ENCODE assay signal across 10 cellular contexts in the genomic region with DNA sequence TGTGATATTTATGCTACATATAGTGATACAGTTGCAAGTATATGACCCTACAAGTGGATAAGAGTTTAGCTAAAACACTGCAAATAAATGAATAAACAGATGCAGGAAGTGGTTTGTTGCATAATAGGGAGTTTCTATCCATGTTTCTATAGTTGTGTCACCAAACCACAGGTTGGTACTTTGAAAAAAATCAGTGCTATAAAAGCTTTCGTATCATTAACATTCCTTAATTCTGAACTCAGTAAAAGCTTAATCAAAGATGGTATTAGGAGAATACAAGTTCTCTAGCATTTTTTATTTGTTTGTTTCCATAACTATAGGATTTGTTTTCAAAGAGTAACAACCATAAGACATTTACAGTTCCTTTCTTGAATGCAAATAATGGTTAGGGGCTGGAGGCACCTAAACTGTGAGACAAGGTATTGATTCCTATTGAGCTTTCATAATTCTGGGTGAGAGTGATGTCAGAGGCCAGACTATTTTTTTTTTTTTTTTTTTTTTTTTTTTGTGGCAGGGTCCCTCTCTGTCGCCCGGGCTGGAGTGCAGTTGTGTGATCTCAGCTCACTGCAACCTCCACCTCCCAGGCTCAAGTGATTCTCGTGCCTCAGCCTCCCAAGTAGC. TPM values are rescaled to one million over a fixed set of nuclear protein-coding genes. Genes with fewer than 3 reads are reported as not detected.
A peak's percentile ranks its signal among the peaks of the same experiment; 100 is the strongest.
DNase-seq lines count a peak whose midpoint lies in the region; ATAC-seq and TF ChIP-seq lines count a peak whose summit lies in the region.
"Had no signal": no experiment of that assay in that cellular context is flagged by ENCODE, and none has a peak within 500 bp of the region (broad histone marks: within the 10 kb centered on the region; RNA-seq: fewer than 3 reads in every experiment).

No MANE protein-coding gene starts in this region.

- TF ChIP-seq CTCF in DND-41 (IDR thresholded peaks at IDR 0.05; ENCODE audit: borderline replicate concordance, extremely low read depth, low read length, poor library complexity, severe bottlenecking): no peak
- TF ChIP-seq CTCF in endothelial cell (IDR thresholded peaks at IDR 0.05; ENCODE audit: unreplicated experiment): no peak
- no peak for TF ChIP-seq CTCF in mesothelial cell of epicardium (IDR thresholded peaks at IDR 0.05; ENCODE audit: unreplicated experiment)

- H3K36me3 Mint-ChIP-seq in activated naive CD8-positive, alpha-beta T cell treated with anti-CD3 and anti-CD28 coated beads, Interleukin-2, amount 10 ng/mL, durations not matched to agents 7 days and 5 days: peaks cover 9% of the 10 kb centered on the region
- H3K36me3 Mint-ChIP-seq in endothelial cell (ENCODE audit: low read depth, unreplicated experiment) (no peaks in the 10 kb centered on the region), mesothelial cell of epicardium (no peaks in the 10 kb centered on the region)

- peaks cover 70% of the 10 kb centered on the region for H3K4me1 Mint-ChIP-seq in activated naive CD8-positive, alpha-beta T cell treated with anti-CD3 and anti-CD28 coated beads, Interleukin-2, amount 10 ng/mL, durations not matched to agents 7 days and 5 days
- no peaks in the 10 kb centered on the region for H3K4me1 Mint-ChIP-seq in endothelial cell (ENCODE audit: unreplicated experiment)
- no peaks in the 10 kb centered on the region for H3K4me1 Mint-ChIP-seq in mesothelial cell of epicardium

- H3K27ac ChIP-seq in DND-41 (ENCODE audit: low read length): no peak overlapping the region

- POLR2A ChIA-PET in activated naive CD8-positive, alpha-beta T cell treated with anti-CD3 and anti-CD28 coated beads, Interleukin-2, amount 10 ng/mL, durations not matched to agents 7 days and 5 days (lab: Charles Lee): interaction anchor here (0.6 to 5.7 kb wide), 13 partner anchors 9 to 743 kb away, joined by 3 to 75 read pairs (median 7); partner anchors contain the start of genes CLDND1, CPOX and GPR15

- H3K27ac Mint-ChIP-seq in activated naive CD8-positive, alpha-beta T cell treated with anti-CD3 and anti-CD28 coated beads, Interleukin-2, amount 10 ng/mL, durations not matched to agents 7 days and 5 days: peak overlapping the region; percentile 99
- no peak overlapping the region for H3K27ac Mint-ChIP-seq in endothelial cell (ENCODE audit: unreplicated experiment)
- H3K27ac Mint-ChIP-seq in mesothelial cell of epicardium: no peak overlapping the region

- ATAC-seq in DND-41 (ENCODE audit: insufficient read depth, low read depth): peak; percentile 60
- ATAC-seq in GM21360 (IDR thresholded peaks at IDR 0.05; ENCODE audit: unreplicated experiment): peak; percentile 47
- peak; percentile 50 for ATAC-seq in HG03520 (IDR thresholded peaks at IDR 0.05; ENCODE audit: unreplicated experiment)
- peak; percentile 6 for ATAC-seq in activated naive CD8-positive, alpha-beta T cell treated with anti-CD3 and anti-CD28 coated beads, Interleukin-2, amount 10 ng/mL, durations not matched to agents 7 days and 5 days (ENCODE audit: low read depth)
- ATAC-seq: K562 had no signal

- H3K4me2 ChIP-seq in DND-41 (ENCODE audit: insufficient read depth, low read length): no peak overlapping the region

- no peak overlapping the region for H2AFZ ChIP-seq in DND-41 (ENCODE audit: low read depth, low read length)

- peaks cover 1% of the 10 kb centered on the region for H3K9me3 Mint-ChIP-seq in activated naive CD8-positive, alpha-beta T cell treated with anti-CD3 and anti-CD28 coated beads, Interleukin-2, amount 10 ng/mL, durations not matched to agents 7 days and 5 days
- H3K9me3 Mint-ChIP-seq in endothelial cell (ENCODE audit: unreplicated experiment) (no peaks in the 10 kb centered on the region), mesothelial cell of epicardium (no peaks in the 10 kb centered on the region)

- H3K4me1 ChIP-seq in DND-41 (ENCODE audit: insufficient read depth, low read length): peaks cover 45% of the 10 kb centered on the region

- no peaks in the 10 kb centered on the region for H3K27me3 Mint-ChIP-seq in activated naive CD8-positive, alpha-beta T cell treated with anti-CD3 and anti-CD28 coated beads, Interleukin-2, amount 10 ng/mL, durations not matched to agents 7 days and 5 days
- no peaks in the 10 kb centered on the region for H3K27me3 Mint-ChIP-seq in endothelial cell (ENCODE audit: unreplicated experiment)
- H3K27me3 Mint-ChIP-seq in mesothelial cell of epicardium (ENCODE audit: low read depth): peaks cover 6% of the 10 kb centered on the region

- DNase-seq in DND-41: peak; percentile 19
- no peak for DNase-seq in activated naive CD8-positive, alpha-beta T cell treated with anti-CD3 and anti-CD28 coated beads, Interleukin-2, amount 10 ng/mL, durations not matched to agents 7 days and 5 days
- no peak for DNase-seq in endothelial cell (ENCODE audit: low spot score)
- no peak for DNase-seq in NCI-H524 (lab: John Stamatoyannopoulos, UW)
- DNase-seq in mesothelial cell of epicardium (ENCODE audit: low spot score in 2 of 2, unreplicated experiment in 2 of 2): no peak
- DNase-seq in NCI-H1105 treated with DMSO at 0.1 percent for 48 hours (lab: John Stamatoyannopoulos, UW): no peak

- no peaks in the 10 kb centered on the region for H3K9me3 ChIP-seq in DND-41 (ENCODE audit: insufficient read depth, low read length, severe bottlenecking)

- no peaks in the 10 kb centered on the region for H3K79me2 ChIP-seq in DND-41 (ENCODE audit: insufficient read depth, low read length)

- H3K9ac ChIP-seq in DND-41 (ENCODE audit: low read depth, low read length): no peak overlapping the region

- H3K4me3 Mint-ChIP-seq in activated naive CD8-positive, alpha-beta T cell treated with anti-CD3 and anti-CD28 coated beads, Interleukin-2, amount 10 ng/mL, durations not matched to agents 7 days and 5 days: peak overlapping the region; percentile 89
- H3K4me3 Mint-ChIP-seq in endothelial cell (ENCODE audit: unreplicated experiment) (no peak overlapping the region), mesothelial cell of epicardium (no peak overlapping the region)

- peaks cover 3% of the 10 kb centered on the region for H3K27me3 ChIP-seq in DND-41 (ENCODE audit: insufficient read depth, low read length, poor library complexity)

- H3K36me3 ChIP-seq in DND-41 (ENCODE audit: insufficient read depth, low read length): no peaks in the 10 kb centered on the region

- no peak overlapping the region for H3K4me3 ChIP-seq in DND-41 (ENCODE audit: low read depth in 1 of 2, low read length in 2 of 2)
- H3K4me3 ChIP-seq: K562, lung had no signal

- H4K20me1 ChIP-seq in DND-41 (ENCODE audit: insufficient read depth, low read length): no peaks in the 10 kb centered on the region

RNA-seq across cellular contexts. Expression of gene CPOX, which starts 29.6 kb away (rescaled TPM):
- 10 to 100 TPM; 51.1 to 52.2 TPM for total RNA-seq in activated naive CD8-positive, alpha-beta T cell treated with anti-CD3 and anti-CD28 coated beads, Interleukin-2, amount 10 ng/mL, durations not matched to agents 7 days and 5 days
- total RNA-seq in endothelial cell (ENCODE audit: unreplicated experiment): 21.5 TPM
- 17.9 to 20.8 TPM (median 18.4 TPM) in 3 replicates for total RNA-seq in mesothelial cell of epicardium

RNA-seq across cellular contexts. Expression of gene GPR15, which starts 32.0 kb away (rescaled TPM):
- 10 to 100 TPM; 40.6 to 44.1 TPM for total RNA-seq in activated naive CD8-positive, alpha-beta T cell treated with anti-CD3 and anti-CD28 coated beads, Interleukin-2, amount 10 ng/mL, durations not matched to agents 7 days and 5 days
- not detected for total RNA-seq in endothelial cell (ENCODE audit: unreplicated experiment)
- total RNA-seq in mesothelial cell of epicardium: not detected in 3 replicates

RNA-seq across cellular contexts. Expression of gene CLDND1, which starts 41.1 kb away (rescaled TPM):
- 100 to 1,000 TPM; 534 to 542 TPM for total RNA-seq in activated naive CD8-positive, alpha-beta T cell treated with anti-CD3 and anti-CD28 coated beads, Interleukin-2, amount 10 ng/mL, durations not matched to agents 7 days and 5 days
- total RNA-seq in endothelial cell (ENCODE audit: unreplicated experiment) (118 TPM), mesothelial cell of epicardium (73.6 to 89.0 TPM (median 87.2 TPM) in 3 replicates)

Comparison
In these comparisons a context has a peak if more than half of its experiments do, and no peak if none do; other contexts are left out.
1. ATAC-seq: peak in every context shown above with its lines; median percentile 60 in DND-41; 50 in HG03520; 47 in GM21360; 6 in activated naive CD8-positive, alpha-beta T cell treated with anti-CD3 and anti-CD28 coated beads, Interleukin-2, amount 10 ng/mL, durations not matched to agents 7 days and 5 days.
2. RNA of gene GPR15, which starts 32.0 kb away (total RNA-seq): 40.6 to 44.1 TPM in activated naive CD8-positive, alpha-beta T cell treated with anti-CD3 and anti-CD28 coated beads, Interleukin-2, amount 10 ng/mL, durations not matched to agents 7 days and 5 days; not detected in endothelial cell (single experiment) and not detected in mesothelial cell of epicardium; every median in the first group is over 10 times any median in the second.